Comparison of ENCODE assay signal across 9 cellular contexts in genomic region chr2:58569460-58570185, GRCh38.
DNase-seq lines count a peak whose midpoint lies in the region; ATAC-seq and TF ChIP-seq lines count a peak whose summit lies in the region.
"Had no signal": no experiment of that assay in that cellular context is flagged by ENCODE, and none has a peak within 500 bp of the region (broad histone marks: within the 10 kb centered on the region; RNA-seq: fewer than 3 reads in every experiment).

No MANE protein-coding gene starts in this region.

- no peaks in the 10 kb centered on the region for H4K20me1 ChIP-seq in smooth muscle cell (ENCODE audit: low read depth)

- H3K27ac ChIP-seq in smooth muscle cell (ENCODE audit: low read depth), result peak overlapping the region; percentile 38
- no peak overlapping the region for H3K27ac ChIP-seq in stomach

- ATAC-seq in activated naive CD8-positive, alpha-beta T cell treated with anti-CD3 and anti-CD28 coated beads, Interleukin-2, amount 50 U/mL, for 24 hours, result peak; percentile 85

- TF ChIP-seq POLR2A in stomach (IDR thresholded peaks at IDR 0.05), result no peak

- no peaks in the 10 kb centered on the region for H3K9me3 Mint-ChIP-seq in activated CD4-positive, alpha-beta T cell treated with anti-CD3 and anti-CD28 coated beads, Interleukin-2, amount 10 ng/mL, durations not matched to agents 7 days and 5 days
- H3K9me3 Mint-ChIP-seq in activated naive CD8-positive, alpha-beta T cell treated with anti-CD3 and anti-CD28 coated beads, Interleukin-2, amount 50 U/mL, for 24 hours, result no peaks in the 10 kb centered on the region
- H3K9me3 Mint-ChIP-seq: neural crest cell had no signal

- peaks cover 29% of the 10 kb centered on the region for H3K4me1 Mint-ChIP-seq in activated CD4-positive, alpha-beta T cell treated with anti-CD3 and anti-CD28 coated beads, Interleukin-2, amount 10 ng/mL, durations not matched to agents 7 days and 5 days
- H3K4me1 Mint-ChIP-seq in activated naive CD8-positive, alpha-beta T cell treated with anti-CD3 and anti-CD28 coated beads, Interleukin-2, amount 50 U/mL, for 24 hours, result peaks cover 2% of the 10 kb centered on the region

- H3K9me3 ChIP-seq in smooth muscle cell (replicated peaks; ENCODE audit: low read depth) (no peaks in the 10 kb centered on the region), stomach (no peaks in the 10 kb centered on the region)

- no peaks in the 10 kb centered on the region for H3K79me2 ChIP-seq in smooth muscle cell (ENCODE audit: low read depth)

- no peaks in the 10 kb centered on the region for H3K36me3 Mint-ChIP-seq in activated CD4-positive, alpha-beta T cell treated with anti-CD3 and anti-CD28 coated beads, Interleukin-2, amount 10 ng/mL, durations not matched to agents 7 days and 5 days (ENCODE audit: low read depth)
- H3K36me3 Mint-ChIP-seq in activated naive CD8-positive, alpha-beta T cell treated with anti-CD3 and anti-CD28 coated beads, Interleukin-2, amount 50 U/mL, for 24 hours (ENCODE audit: low read depth), result no peaks in the 10 kb centered on the region

- peak overlapping the region; percentile 73 for H3K27ac Mint-ChIP-seq in activated CD4-positive, alpha-beta T cell treated with anti-CD3 and anti-CD28 coated beads, Interleukin-2, amount 10 ng/mL, durations not matched to agents 7 days and 5 days
- H3K27ac Mint-ChIP-seq in activated naive CD8-positive, alpha-beta T cell treated with anti-CD3 and anti-CD28 coated beads, Interleukin-2, amount 50 U/mL, for 24 hours, result no peak overlapping the region

- H3K27me3 ChIP-seq in smooth muscle cell (ENCODE audit: low read depth) (no peaks in the 10 kb centered on the region), stomach (no peaks in the 10 kb centered on the region)

- intact Hi-C loops in stomach (cut with DNase I; ENCODE audit: low total_unique reads), result no loop called here

- peak overlapping the region; percentile 35 for H3K4me2 ChIP-seq in smooth muscle cell

- POLR2A ChIA-PET in activated CD4-positive, alpha-beta T cell treated with anti-CD3 and anti-CD28 coated beads, Interleukin-2, amount 10 ng/mL, durations not matched to agents 7 days and 5 days (lab: Charles Lee), result no interaction called here

- peaks cover 8% of the 10 kb centered on the region for H3K4me1 ChIP-seq in smooth muscle cell (ENCODE audit: low read depth)
- H3K4me1 ChIP-seq in stomach, result peaks cover 0 to 7% (median 0%) of the 10 kb centered on the region in 4 donors

- no peak overlapping the region for H3K9ac ChIP-seq in smooth muscle cell (ENCODE audit: low read depth)

- no peak for TF ChIP-seq EP300 in stomach (IDR thresholded peaks at IDR 0.05)

- 23% methylated on average over 7 of the region's 7 CpGs for WGBS in smooth muscle cell (ENCODE audit: low lambda C conversion rate)
- WGBS in stomach, 5 donors, result 18 to 35% (median 26%) methylated on average over 7 of the region's 7 CpGs

- no peak overlapping the region for H3K4me3 ChIP-seq in smooth muscle cell
- H3K4me3 ChIP-seq in stomach, result no peak overlapping the region

- DNase-seq in activated CD4-positive, alpha-beta T cell treated with anti-CD3 and anti-CD28 coated beads, Interleukin-2, amount 10 ng/mL, durations not matched to agents 7 days and 5 days, result peak; percentile 46
- no peak for DNase-seq in activated CD4-positive, alpha-beta T cell treated with anti-CD3 and anti-CD28 coated beads, Interleukin-2, amount 50 U/mL, for 48 hours
- peak; percentile 35 for DNase-seq in LHCN-M2 (ENCODE audit: low read depth)
- no peak for DNase-seq in activated naive CD8-positive, alpha-beta T cell treated with anti-CD3 and anti-CD28 coated beads, Interleukin-2, amount 50 U/mL, for 24 hours
- DNase-seq in smooth muscle cell (lab: John Stamatoyannopoulos, UW; ENCODE audit: unreplicated experiment), result no peak
- no peak for DNase-seq in GM19238 (ENCODE audit: insufficient read length, low spot score)
- DNase-seq in stomach, result no peak
- no peak for DNase-seq in HuH-7 (ENCODE audit: low spot score)

- peaks cover 7% of the 10 kb centered on the region for H3K27me3 Mint-ChIP-seq in activated CD4-positive, alpha-beta T cell treated with anti-CD3 and anti-CD28 coated beads, Interleukin-2, amount 10 ng/mL, durations not matched to agents 7 days and 5 days
- no peaks in the 10 kb centered on the region for H3K27me3 Mint-ChIP-seq in activated naive CD8-positive, alpha-beta T cell treated with anti-CD3 and anti-CD28 coated beads, Interleukin-2, amount 50 U/mL, for 24 hours

- no peaks in the 10 kb centered on the region for H3K36me3 ChIP-seq in smooth muscle cell (ENCODE audit: low read depth)
- H3K36me3 ChIP-seq in stomach, result no peaks in the 10 kb centered on the region

- H3F3A ChIP-seq in smooth muscle cell (ENCODE audit: low read depth), result peaks cover 23% of the 10 kb centered on the region

- TF ChIP-seq CTCF in smooth muscle cell (IDR thresholded peaks at IDR 0.05; ENCODE audit: borderline replicate concordance, insufficient read depth, poor library complexity, severe bottlenecking), result no peak
- TF ChIP-seq CTCF in stomach (IDR thresholded peaks at IDR 0.05), result no peak

- no peak overlapping the region for H3K4me3 Mint-ChIP-seq in activated CD4-positive, alpha-beta T cell treated with anti-CD3 and anti-CD28 coated beads, Interleukin-2, amount 10 ng/mL, durations not matched to agents 7 days and 5 days
- H3K4me3 Mint-ChIP-seq in activated naive CD8-positive, alpha-beta T cell treated with anti-CD3 and anti-CD28 coated beads, Interleukin-2, amount 50 U/mL, for 24 hours, result no peak overlapping the region
- H3K4me3 Mint-ChIP-seq: neural crest cell had no signal

- CTCF ChIA-PET in activated CD4-positive, alpha-beta T cell treated with anti-CD3 and anti-CD28 coated beads, Interleukin-2, amount 10 ng/mL, durations not matched to agents 7 days and 5 days (lab: Charles Lee), result no interaction called here

- no peak overlapping the region for H2AFZ ChIP-seq in smooth muscle cell (ENCODE audit: low read depth)

Comparison
In these comparisons a context has a peak if more than half of its experiments do, and no peak if none do; other contexts are left out.
1. DNase-seq: peak in activated CD4-positive, alpha-beta T cell treated with anti-CD3 and anti-CD28 coated beads, Interleukin-2, amount 10 ng/mL, durations not matched to agents 7 days and 5 days (single experiment) and LHCN-M2 (single experiment); none in activated CD4-positive, alpha-beta T cell treated with anti-CD3 and anti-CD28 coated beads, Interleukin-2, amount 50 U/mL, for 48 hours (0 of 2), activated naive CD8-positive, alpha-beta T cell treated with anti-CD3 and anti-CD28 coated beads, Interleukin-2, amount 50 U/mL, for 24 hours (single experiment), smooth muscle cell (single experiment), GM19238 (single experiment), stomach (single experiment) and HuH-7 (single experiment).